Comparison of ENCODE assay signal across 10 cellular contexts in genomic region chr2:86396304-86396785, GRCh38. TPM values are rescaled to one million over a fixed set of nuclear protein-coding genes. Genes with fewer than 3 reads are reported as not detected.
DNase-seq lines count a peak whose midpoint lies in the region; ATAC-seq and TF ChIP-seq lines count a peak whose summit lies in the region.
"Had no signal": no experiment of that assay in that cellular context is flagged by ENCODE, and none has a peak within 500 bp of the region (broad histone marks: within the 10 kb centered on the region; RNA-seq: fewer than 3 reads in every experiment).

No MANE protein-coding gene starts in this region.

- H3K9me3 ChIP-seq in body of pancreas, result no peaks in the 10 kb centered on the region
- H3K9me3 ChIP-seq in lower lobe of right lung, result no peaks in the 10 kb centered on the region
- H3K9me3 ChIP-seq: neutrophil had no signal

- 12 to 25% methylated on average over 6 of the region's 6 CpGs for WGBS in body of pancreas, 2 donors

- H3K27ac ChIP-seq in body of pancreas (peak overlapping the region in 3 of 4 donors; percentile 29 to 66 (median 35)), lower lobe of right lung (no peak overlapping the region)
- H3K27ac ChIP-seq: neutrophil had no signal

- H3K4me1 ChIP-seq in body of pancreas, result peaks cover 29% of the 10 kb centered on the region
- H3K4me1 ChIP-seq in lower lobe of right lung, result peaks cover 8% of the 10 kb centered on the region

- H3K27ac Mint-ChIP-seq in activated T-cell treated with anti-CD3 and anti-CD28 coated beads, Interleukin-2, amount 50 U/mL, for 72 hours, result no peak overlapping the region
- H3K27ac Mint-ChIP-seq: CD4-positive, CD25-positive, alpha-beta regulatory T cell had no signal

- peaks cover 16% of the 10 kb centered on the region for H3K4me1 Mint-ChIP-seq in activated T-cell treated with anti-CD3 and anti-CD28 coated beads, Interleukin-2, amount 50 U/mL, for 72 hours (ENCODE audit: low read depth)

- DNase-seq in NCI-H748 (lab: John Stamatoyannopoulos, UW; ENCODE audit: unreplicated experiment) (peak; percentile 25), NCI-H748 treated with DMSO at 0.1 percent for 48 hours (lab: John Stamatoyannopoulos, UW) (no peak), NCI-H146 treated with DMSO at 0.1 percent for 48 hours (lab: John Stamatoyannopoulos, UW; ENCODE audit: unreplicated experiment) (peak; percentile 27), body of pancreas (peak; percentile 77 to 86 (median 80)), lower lobe of right lung (peak; percentile 51)
- no peak for DNase-seq in activated T-cell treated with anti-CD3 and anti-CD28 coated beads, Interleukin-2, amount 50 U/mL, for 72 hours

- TF ChIP-seq CTCF in body of pancreas (IDR thresholded peaks at IDR 0.05) (peak; percentile 35 to 80 (median 74)), lower lobe of right lung (IDR thresholded peaks at IDR 0.05) (peak; percentile 45)

- no peaks in the 10 kb centered on the region for H3K27me3 Mint-ChIP-seq in activated T-cell treated with anti-CD3 and anti-CD28 coated beads, Interleukin-2, amount 50 U/mL, for 72 hours (ENCODE audit: low read depth)

- peak in 1 of 3 donors; percentile 10 for TF ChIP-seq POLR2A in body of pancreas (IDR thresholded peaks at IDR 0.05)

- H3K36me3 Mint-ChIP-seq in activated T-cell treated with anti-CD3 and anti-CD28 coated beads, Interleukin-2, amount 50 U/mL, for 72 hours (ENCODE audit: insufficient read depth in 2 of 2), result no peaks in the 10 kb centered on the region
- H3K36me3 Mint-ChIP-seq: CD4-positive, CD25-positive, alpha-beta regulatory T cell had no signal

- H3K27me3 ChIP-seq in body of pancreas (no peaks in the 10 kb centered on the region), lower lobe of right lung (ENCODE audit: low read depth) (no peaks in the 10 kb centered on the region)
- H3K27me3 ChIP-seq: neutrophil had no signal

- peaks cover 0 to 1% of the 10 kb centered on the region in 2 donors for H3K9me3 Mint-ChIP-seq in activated T-cell treated with anti-CD3 and anti-CD28 coated beads, Interleukin-2, amount 50 U/mL, for 72 hours

- no peaks in the 10 kb centered on the region for H3K36me3 ChIP-seq in body of pancreas (replicated peaks in 1 of 2; ENCODE audit: insufficient read depth in 1 of 2, low read depth in 2 of 2)
- H3K36me3 ChIP-seq in lower lobe of right lung, result no peaks in the 10 kb centered on the region
- H3K36me3 ChIP-seq: neutrophil had no signal

- H3K4me3 ChIP-seq in body of pancreas, result no peak overlapping the region
- no peak overlapping the region for H3K4me3 ChIP-seq in lower lobe of right lung

- no peak overlapping the region for H3K4me3 Mint-ChIP-seq in activated T-cell treated with anti-CD3 and anti-CD28 coated beads, Interleukin-2, amount 50 U/mL, for 72 hours
- H3K4me3 Mint-ChIP-seq: CD4-positive, CD25-positive, alpha-beta regulatory T cell had no signal

- intact Hi-C loops in body of pancreas (cut with DNase I), result no loop called here
- intact Hi-C loops in lower lobe of right lung (cut with DNase I), result no loop called here

- peak; percentile 87 for ATAC-seq in body of pancreas
- ATAC-seq in lower lobe of right lung, result peak; percentile 73 to 78
- no peak for ATAC-seq in HG03442 (IDR thresholded peaks at IDR 0.05; ENCODE audit: unreplicated experiment)
- no peak for ATAC-seq in activated T-cell treated with anti-CD3 and anti-CD28 coated beads, Interleukin-2, amount 50 U/mL, for 72 hours (replicated peaks in 1 of 2)
- no peak for ATAC-seq in HG03175 (IDR thresholded peaks at IDR 0.05; ENCODE audit: unreplicated experiment)

RNA-seq across cellular contexts. Expression of gene KDM3A, which starts 44.8 kb away (rescaled TPM):
- total RNA-seq in body of pancreas (10 to 100 TPM; 34.0 to 47.8 TPM), lower lobe of right lung (55.8 TPM)
- total RNA-seq in activated T-cell treated with anti-CD3 and anti-CD28 coated beads, Interleukin-2, amount 50 U/mL, for 72 hours, result 10 to 100 TPM; 61.2 to 66.8 TPM

RNA-seq across cellular contexts. Expression of gene REEP1, which starts 58.9 kb away (rescaled TPM):
- 1 to 10 TPM; 4.0 to 5.4 TPM for total RNA-seq in body of pancreas
- 6.9 TPM for total RNA-seq in lower lobe of right lung
- total RNA-seq in activated T-cell treated with anti-CD3 and anti-CD28 coated beads, Interleukin-2, amount 50 U/mL, for 72 hours, result under 1 TPM; 0.38 to 0.63 TPM
- total RNA-seq: CD4-positive, CD25-positive, alpha-beta regulatory T cell had no signal

Comparison
In these comparisons a context has a peak if more than half of its experiments do, and no peak if none do; other contexts are left out.
1. DNase-seq: peak in NCI-H748 (single experiment), NCI-H146 treated with DMSO at 0.1 percent for 48 hours (single experiment), body of pancreas (4 of 4) and lower lobe of right lung (single experiment); none in NCI-H748 treated with DMSO at 0.1 percent for 48 hours (single experiment) and activated T-cell treated with anti-CD3 and anti-CD28 coated beads, Interleukin-2, amount 50 U/mL, for 72 hours (0 of 2).
2. ATAC-seq: peak in body of pancreas (single experiment) and lower lobe of right lung (2 of 2); none in HG03442 (single experiment), activated T-cell treated with anti-CD3 and anti-CD28 coated beads, Interleukin-2, amount 50 U/mL, for 72 hours (0 of 2) and HG03175 (single experiment).